9 cellular contexts compared by ENCODE assay signal in the genomic region with DNA sequence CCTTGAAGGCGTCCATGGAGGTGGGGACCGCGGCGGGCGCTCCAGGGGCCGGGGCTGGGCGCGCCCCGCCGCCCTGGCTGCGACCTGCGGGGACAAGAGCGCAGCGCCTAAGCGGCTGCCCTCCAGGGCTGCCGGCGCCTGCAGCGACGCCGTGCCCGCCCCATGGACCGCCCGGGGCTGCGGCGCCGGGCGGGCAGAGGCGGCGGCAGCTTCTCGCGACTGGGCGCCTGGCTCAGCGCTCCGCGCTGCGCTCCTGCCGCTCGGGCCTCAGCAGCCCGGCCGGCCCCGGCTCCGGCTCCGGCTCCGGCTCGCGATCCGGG. TPM values are rescaled to one million over a fixed set of nuclear protein-coding genes. Genes with fewer than 3 reads are reported as not detected.
DNase-seq lines count a peak whose midpoint lies in the region; ATAC-seq and TF ChIP-seq lines count a peak whose summit lies in the region.
"Had no signal": no experiment of that assay in that cellular context is flagged by ENCODE, and none has a peak within 500 bp of the region (broad histone marks: within the 10 kb centered on the region; RNA-seq: fewer than 3 reads in every experiment).

No MANE protein-coding gene starts in this region.

- peak overlapping the region; percentile 94 for H2AFZ ChIP-seq in ACC112 (ENCODE audit: low read length, unreplicated experiment)

- no peak overlapping the region for H3K27ac ChIP-seq in ACC112 (ENCODE audit: low read depth, low read length)

- DNase-seq in HFF-Myc (ENCODE audit: extremely low read depth, low read depth) (no peak), MCF 10A (ENCODE audit: unreplicated experiment) (no peak), memory B cell (ENCODE audit: low spot score in 2 of 2) (no peak), pons (ENCODE audit: low spot score) (no peak), NCI-H2196 treated with DMSO at 0.1 percent for 48 hours (lab: John Stamatoyannopoulos, UW; ENCODE audit: unreplicated experiment) (no peak), nucleus accumbens (lab: John Stamatoyannopoulos, UW) (no peak)
- DNase-seq: activated CD4-positive, CD25-positive, alpha-beta regulatory T cell treated with anti-CD3 and anti-CD28 coated beads, Interleukin-2, amount 50 U/mL, for 72 hours had no signal

- H3K4me3 ChIP-seq in ACC112 (ENCODE audit: low read depth, low read length), result peak overlapping the region; percentile 100
- peak overlapping the region; percentile 95 for H3K4me3 ChIP-seq in HFF-Myc (replicated peaks; ENCODE audit: low read depth, low read length)

- peaks cover 43% of the 10 kb centered on the region for H3K79me2 ChIP-seq in ACC112 (ENCODE audit: control insufficient read depth, insufficient read depth, low read length, unreplicated experiment)

- H3K4me1 Mint-ChIP-seq in MCF 10A (ENCODE audit: insufficient read depth, unreplicated experiment) (peaks cover 14% of the 10 kb centered on the region), memory B cell (peaks cover 28% of the 10 kb centered on the region)

- BruUV-seq in MCF 10A (replicated peaks; lab: Mats Ljungman, UMichigan), result no TSS peak

- H3K4me3 Mint-ChIP-seq in MCF 10A (ENCODE audit: unreplicated experiment) (peak overlapping the region; percentile 88), memory B cell (no peak overlapping the region)

- ATAC-seq in memory B cell (ENCODE audit: low read depth), result peak; percentile 40
- ATAC-seq in GM21737 (IDR thresholded peaks at IDR 0.05; ENCODE audit: unreplicated experiment), result no peak

- no peaks in the 10 kb centered on the region for H3K4me1 ChIP-seq in ACC112 (ENCODE audit: control insufficient read depth, insufficient read depth, low read length, unreplicated experiment)

- intact Hi-C loops in MCF 10A (cut with micrococcal nuclease), result loop anchor here (2.0 to 5.0 kb wide), 3 partner anchors 107 to 298 kb away; no protein-coding TSS in a partner anchor

- H3K27ac Mint-ChIP-seq in MCF 10A (ENCODE audit: low read depth, unreplicated experiment), result peak overlapping the region; percentile 76
- H3K27ac Mint-ChIP-seq in memory B cell, result no peak overlapping the region

- H3K27me3 Mint-ChIP-seq in MCF 10A (ENCODE audit: insufficient read depth, unreplicated experiment), result no peaks in the 10 kb centered on the region
- peaks cover 45% of the 10 kb centered on the region for H3K27me3 Mint-ChIP-seq in memory B cell

- H3K9me3 Mint-ChIP-seq in MCF 10A (ENCODE audit: unreplicated experiment) (peaks cover 8% of the 10 kb centered on the region), memory B cell (peaks cover 7% of the 10 kb centered on the region)

- POLR2A ChIA-PET in MCF 10A (lab: Yijun Ruan, JAX), result interaction anchor here (0.6 to 3.9 kb wide), 23 partner anchors 10 to 169 kb away, joined by 3 to 55 read pairs (median 4); a partner anchor contains a TSS

- H3K36me3 Mint-ChIP-seq in MCF 10A (ENCODE audit: insufficient read depth, unreplicated experiment) (peaks cover 18% of the 10 kb centered on the region), memory B cell (peaks cover 6% of the 10 kb centered on the region)

- H3K27me3 ChIP-seq in ACC112 (ENCODE audit: insufficient read depth, low read length), result peaks cover 19% of the 10 kb centered on the region

- CTCF ChIA-PET in MCF 10A (lab: Yijun Ruan, JAX), result interaction anchor here (0.7 to 2.0 kb wide), 10 partner anchors 25 to 1611 kb away, joined by 3 to 9 read pairs (median 3); no protein-coding TSS in a partner anchor

- H3K36me3 ChIP-seq in ACC112 (ENCODE audit: insufficient read depth, low read length), result 0 out of 2 replicates have a peak, but pooled peaks cover 3% of the 10 kb centered on the region

- no peak for TF ChIP-seq CTCF in HFF-Myc (IDR thresholded peaks at IDR 0.05; ENCODE audit: low read depth, low read length, missing control alignments)
- TF ChIP-seq CTCF in MCF 10A (IDR thresholded peaks at IDR 0.05; ENCODE audit: unreplicated experiment), result no peak

RNA-seq across cellular contexts. Expression of a gene that starts 0.2 kb away (rescaled TPM):
- 37.1 and 42.9 TPM in 2 replicates for total RNA-seq in MCF 10A (2022)
